1 cellular context compared by ENCODE assay signal in the genomic region with DNA sequence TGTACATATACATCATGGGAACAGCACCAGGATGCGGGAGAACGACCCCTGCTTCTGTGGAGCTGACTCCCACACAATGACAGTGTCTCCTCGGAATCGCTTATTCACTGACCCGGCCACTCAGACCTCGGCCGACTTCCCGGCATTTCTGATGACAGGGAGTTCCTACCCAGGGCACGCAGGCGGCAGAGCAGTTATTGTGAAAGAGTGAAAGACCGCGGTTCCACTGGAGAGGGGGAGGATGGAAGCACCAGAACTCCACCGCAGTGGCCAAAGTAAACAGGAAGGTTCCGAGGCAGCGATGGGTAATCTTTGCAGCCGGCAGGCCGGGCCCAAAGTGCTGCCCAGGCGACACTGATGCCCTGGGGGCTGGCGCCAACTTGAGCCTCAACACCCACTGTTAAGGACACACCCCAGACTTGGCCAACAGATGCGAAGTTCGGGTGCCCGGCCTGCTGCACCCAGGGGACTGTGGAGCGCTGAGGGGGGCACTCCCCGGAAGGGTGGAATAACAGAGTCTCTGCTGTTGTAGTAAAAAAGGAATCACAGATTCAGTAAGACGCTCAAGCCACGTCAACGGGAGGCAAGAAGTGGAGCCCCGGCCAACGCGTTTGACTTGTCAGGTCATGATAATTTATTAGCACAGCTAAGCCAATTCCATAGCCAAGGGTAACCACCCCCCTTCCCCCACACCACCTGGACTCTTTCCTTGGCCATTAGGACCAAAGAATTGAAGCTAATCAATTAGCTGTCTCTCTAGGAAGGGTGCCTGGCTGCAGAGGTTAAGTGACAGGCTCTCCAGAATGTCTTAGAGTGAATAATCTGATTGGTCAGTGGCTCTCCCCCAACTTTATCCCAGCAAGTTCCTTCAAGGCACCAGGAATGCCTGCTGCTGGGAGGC.
TF ChIP-seq lines count a peak whose summit lies in the region.

No MANE protein-coding gene starts in this region.

TF ChIP-seq in K562, 482 proteins besides CTCF, POLR2A, EP300 and RAD21 (continued from another document):
- TF ChIP-seq, protein P1, sequence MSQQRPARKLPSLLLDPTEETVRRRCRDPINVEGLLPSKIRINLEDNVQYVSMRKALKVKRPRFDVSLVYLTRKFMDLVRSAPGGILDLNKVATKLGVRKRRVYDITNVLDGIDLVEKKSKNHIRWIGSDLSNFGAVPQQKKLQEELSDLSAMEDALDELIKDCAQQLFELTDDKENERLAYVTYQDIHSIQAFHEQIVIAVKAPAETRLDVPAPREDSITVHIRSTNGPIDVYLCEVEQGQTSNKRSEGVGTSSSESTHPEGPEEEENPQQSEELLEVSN (IDR thresholded peaks at IDR 0.05; ENCODE audit: borderline replicate concordance in 1 of 2, extremely low read depth in 1 of 2, insufficient read depth in 1 of 2, insufficient read length in 1 of 2, low read depth in 1 of 2, low read length in 1 of 2, poor library complexity in 1 of 2, severe bottlenecking in 1 of 2) = peak in 1 of 2 experiments; percentile 29
- TF ChIP-seq, protein P2, sequence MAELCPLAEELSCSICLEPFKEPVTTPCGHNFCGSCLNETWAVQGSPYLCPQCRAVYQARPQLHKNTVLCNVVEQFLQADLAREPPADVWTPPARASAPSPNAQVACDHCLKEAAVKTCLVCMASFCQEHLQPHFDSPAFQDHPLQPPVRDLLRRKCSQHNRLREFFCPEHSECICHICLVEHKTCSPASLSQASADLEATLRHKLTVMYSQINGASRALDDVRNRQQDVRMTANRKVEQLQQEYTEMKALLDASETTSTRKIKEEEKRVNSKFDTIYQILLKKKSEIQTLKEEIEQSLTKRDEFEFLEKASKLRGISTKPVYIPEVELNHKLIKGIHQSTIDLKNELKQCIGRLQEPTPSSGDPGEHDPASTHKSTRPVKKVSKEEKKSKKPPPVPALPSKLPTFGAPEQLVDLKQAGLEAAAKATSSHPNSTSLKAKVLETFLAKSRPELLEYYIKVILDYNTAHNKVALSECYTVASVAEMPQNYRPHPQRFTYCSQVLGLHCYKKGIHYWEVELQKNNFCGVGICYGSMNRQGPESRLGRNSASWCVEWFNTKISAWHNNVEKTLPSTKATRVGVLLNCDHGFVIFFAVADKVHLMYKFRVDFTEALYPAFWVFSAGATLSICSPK (IDR thresholded peaks at IDR 0.05; ENCODE audit: borderline replicate concordance) = no peak
- no peak for TF ChIP-seq ATF1 (CRISPR knock-in tag; IDR thresholded peaks at IDR 0.05)
- TF ChIP-seq ATF1 (tag; IDR thresholded peaks at IDR 0.05) = peak; percentile 25; the same call in 1 of the 2 replicates
- peak in 1 of 2 experiments; percentile 27; a peak in 1 of 4 replicates for TF ChIP-seq NRF1 (conservative IDR thresholded peaks at IDR 0.05 in 1 of 2, IDR thresholded peaks at IDR 0.05 in 1 of 2)
- peak; percentile 97 for TF ChIP-seq MEIS2 (IDR thresholded peaks at IDR 0.05; ENCODE audit: partially characterized antibody)
- TF ChIP-seq ZZZ3 (IDR thresholded peaks at IDR 0.05) = no peak
- TF ChIP-seq, protein P3, sequence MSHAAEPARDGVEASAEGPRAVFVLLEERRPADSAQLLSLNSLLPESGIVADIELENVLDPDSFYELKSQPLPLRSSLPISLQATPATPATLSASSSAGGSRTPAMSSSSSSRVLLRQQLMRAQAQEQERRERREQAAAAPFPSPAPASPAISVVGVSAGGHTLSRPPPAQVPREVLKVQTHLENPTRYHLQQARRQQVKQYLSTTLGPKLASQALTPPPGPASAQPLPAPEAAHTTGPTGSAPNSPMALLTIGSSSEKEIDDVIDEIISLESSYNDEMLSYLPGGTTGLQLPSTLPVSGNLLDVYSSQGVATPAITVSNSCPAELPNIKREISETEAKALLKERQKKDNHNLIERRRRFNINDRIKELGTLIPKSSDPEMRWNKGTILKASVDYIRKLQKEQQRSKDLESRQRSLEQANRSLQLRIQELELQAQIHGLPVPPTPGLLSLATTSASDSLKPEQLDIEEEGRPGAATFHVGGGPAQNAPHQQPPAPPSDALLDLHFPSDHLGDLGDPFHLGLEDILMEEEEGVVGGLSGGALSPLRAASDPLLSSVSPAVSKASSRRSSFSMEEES (CRISPR knock-in tag; IDR thresholded peaks at IDR 0.05) = no peak
- TF ChIP-seq, protein P4, sequence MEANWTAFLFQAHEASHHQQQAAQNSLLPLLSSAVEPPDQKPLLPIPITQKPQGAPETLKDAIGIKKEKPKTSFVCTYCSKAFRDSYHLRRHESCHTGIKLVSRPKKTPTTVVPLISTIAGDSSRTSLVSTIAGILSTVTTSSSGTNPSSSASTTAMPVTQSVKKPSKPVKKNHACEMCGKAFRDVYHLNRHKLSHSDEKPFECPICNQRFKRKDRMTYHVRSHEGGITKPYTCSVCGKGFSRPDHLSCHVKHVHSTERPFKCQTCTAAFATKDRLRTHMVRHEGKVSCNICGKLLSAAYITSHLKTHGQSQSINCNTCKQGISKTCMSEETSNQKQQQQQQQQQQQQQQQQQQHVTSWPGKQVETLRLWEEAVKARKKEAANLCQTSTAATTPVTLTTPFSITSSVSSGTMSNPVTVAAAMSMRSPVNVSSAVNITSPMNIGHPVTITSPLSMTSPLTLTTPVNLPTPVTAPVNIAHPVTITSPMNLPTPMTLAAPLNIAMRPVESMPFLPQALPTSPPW (CRISPR knock-in tag; IDR thresholded peaks at IDR 0.05) = peak; percentile 76
- no peak for TF ChIP-seq RHOXF2B (CRISPR knock-in tag; conservative IDR thresholded peaks at IDR 0.05)
- no peak for TF ChIP-seq NELFE (IDR thresholded peaks at IDR 0.05; ENCODE audit: insufficient read depth, insufficient read length)
- TF ChIP-seq KDM5B (IDR thresholded peaks at IDR 0.05; ENCODE audit: insufficient replicate concordance, low read depth, low read length) = peak; percentile 26
- TF ChIP-seq FOXA3 (CRISPR knock-in tag; conservative IDR thresholded peaks at IDR 0.05 in 1 of 2, IDR thresholded peaks at IDR 0.05 in 1 of 2) = peak; percentile 75 to 81
- peak; percentile 49 for TF ChIP-seq BHLHE40 (IDR thresholded peaks at IDR 0.05; ENCODE audit: low read length)
- no peak for TF ChIP-seq CBX3 (IDR thresholded peaks at IDR 0.05; ENCODE audit: borderline replicate concordance in 1 of 2, low read length in 2 of 2)
- TF ChIP-seq, protein P5, sequence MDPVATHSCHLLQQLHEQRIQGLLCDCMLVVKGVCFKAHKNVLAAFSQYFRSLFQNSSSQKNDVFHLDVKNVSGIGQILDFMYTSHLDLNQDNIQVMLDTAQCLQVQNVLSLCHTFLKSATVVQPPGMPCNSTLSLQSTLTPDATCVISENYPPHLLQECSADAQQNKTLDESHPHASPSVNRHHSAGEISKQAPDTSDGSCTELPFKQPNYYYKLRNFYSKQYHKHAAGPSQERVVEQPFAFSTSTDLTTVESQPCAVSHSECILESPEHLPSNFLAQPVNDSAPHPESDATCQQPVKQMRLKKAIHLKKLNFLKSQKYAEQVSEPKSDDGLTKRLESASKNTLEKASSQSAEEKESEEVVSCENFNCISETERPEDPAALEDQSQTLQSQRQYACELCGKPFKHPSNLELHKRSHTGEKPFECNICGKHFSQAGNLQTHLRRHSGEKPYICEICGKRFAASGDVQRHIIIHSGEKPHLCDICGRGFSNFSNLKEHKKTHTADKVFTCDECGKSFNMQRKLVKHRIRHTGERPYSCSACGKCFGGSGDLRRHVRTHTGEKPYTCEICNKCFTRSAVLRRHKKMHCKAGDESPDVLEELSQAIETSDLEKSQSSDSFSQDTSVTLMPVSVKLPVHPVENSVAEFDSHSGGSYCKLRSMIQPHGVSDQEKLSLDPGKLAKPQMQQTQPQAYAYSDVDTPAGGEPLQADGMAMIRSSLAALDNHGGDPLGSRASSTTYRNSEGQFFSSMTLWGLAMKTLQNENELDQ (CRISPR knock-in tag; IDR thresholded peaks at IDR 0.05; ENCODE audit: borderline replicate concordance) = no peak
- TF ChIP-seq CEBPG (CRISPR knock-in tag; IDR thresholded peaks at IDR 0.05) = peak; percentile 66
- TF ChIP-seq CEBPG (tag; conservative IDR thresholded peaks at IDR 0.05 in 1 of 2, IDR thresholded peaks at IDR 0.05 in 1 of 2) = peak; percentile 80 to 84
- TF ChIP-seq, protein P6, sequence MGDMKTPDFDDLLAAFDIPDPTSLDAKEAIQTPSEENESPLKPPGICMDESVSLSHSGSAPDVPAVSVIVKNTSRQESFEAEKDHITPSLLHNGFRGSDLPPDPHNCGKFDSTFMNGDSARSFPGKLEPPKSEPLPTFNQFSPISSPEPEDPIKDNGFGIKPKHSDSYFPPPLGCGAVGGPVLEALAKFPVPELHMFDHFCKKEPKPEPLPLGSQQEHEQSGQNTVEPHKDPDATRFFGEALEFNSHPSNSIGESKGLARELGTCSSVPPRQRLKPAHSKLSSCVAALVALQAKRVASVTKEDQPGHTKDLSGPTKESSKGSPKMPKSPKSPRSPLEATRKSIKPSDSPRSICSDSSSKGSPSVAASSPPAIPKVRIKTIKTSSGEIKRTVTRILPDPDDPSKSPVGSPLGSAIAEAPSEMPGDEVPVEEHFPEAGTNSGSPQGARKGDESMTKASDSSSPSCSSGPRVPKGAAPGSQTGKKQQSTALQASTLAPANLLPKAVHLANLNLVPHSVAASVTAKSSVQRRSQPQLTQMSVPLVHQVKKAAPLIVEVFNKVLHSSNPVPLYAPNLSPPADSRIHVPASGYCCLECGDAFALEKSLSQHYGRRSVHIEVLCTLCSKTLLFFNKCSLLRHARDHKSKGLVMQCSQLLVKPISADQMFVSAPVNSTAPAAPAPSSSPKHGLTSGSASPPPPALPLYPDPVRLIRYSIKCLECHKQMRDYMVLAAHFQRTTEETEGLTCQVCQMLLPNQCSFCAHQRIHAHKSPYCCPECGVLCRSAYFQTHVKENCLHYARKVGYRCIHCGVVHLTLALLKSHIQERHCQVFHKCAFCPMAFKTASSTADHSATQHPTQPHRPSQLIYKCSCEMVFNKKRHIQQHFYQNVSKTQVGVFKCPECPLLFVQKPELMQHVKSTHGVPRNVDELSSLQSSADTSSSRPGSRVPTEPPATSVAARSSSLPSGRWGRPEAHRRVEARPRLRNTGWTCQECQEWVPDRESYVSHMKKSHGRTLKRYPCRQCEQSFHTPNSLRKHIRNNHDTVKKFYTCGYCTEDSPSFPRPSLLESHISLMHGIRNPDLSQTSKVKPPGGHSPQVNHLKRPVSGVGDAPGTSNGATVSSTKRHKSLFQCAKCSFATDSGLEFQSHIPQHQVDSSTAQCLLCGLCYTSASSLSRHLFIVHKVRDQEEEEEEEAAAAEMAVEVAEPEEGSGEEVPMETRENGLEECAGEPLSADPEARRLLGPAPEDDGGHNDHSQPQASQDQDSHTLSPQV (IDR thresholded peaks at IDR 0.05) = peak; percentile 52; the same call in 1 of the 2 replicates
- TF ChIP-seq RNF2 (IDR thresholded peaks at IDR 0.05) = peak; percentile 47; the same call in 1 of the 2 replicates
- peak; percentile 32 for TF ChIP-seq RBFOX2 (IDR thresholded peaks at IDR 0.05; ENCODE audit: low read depth, low read length)
- TF ChIP-seq, protein P7, sequence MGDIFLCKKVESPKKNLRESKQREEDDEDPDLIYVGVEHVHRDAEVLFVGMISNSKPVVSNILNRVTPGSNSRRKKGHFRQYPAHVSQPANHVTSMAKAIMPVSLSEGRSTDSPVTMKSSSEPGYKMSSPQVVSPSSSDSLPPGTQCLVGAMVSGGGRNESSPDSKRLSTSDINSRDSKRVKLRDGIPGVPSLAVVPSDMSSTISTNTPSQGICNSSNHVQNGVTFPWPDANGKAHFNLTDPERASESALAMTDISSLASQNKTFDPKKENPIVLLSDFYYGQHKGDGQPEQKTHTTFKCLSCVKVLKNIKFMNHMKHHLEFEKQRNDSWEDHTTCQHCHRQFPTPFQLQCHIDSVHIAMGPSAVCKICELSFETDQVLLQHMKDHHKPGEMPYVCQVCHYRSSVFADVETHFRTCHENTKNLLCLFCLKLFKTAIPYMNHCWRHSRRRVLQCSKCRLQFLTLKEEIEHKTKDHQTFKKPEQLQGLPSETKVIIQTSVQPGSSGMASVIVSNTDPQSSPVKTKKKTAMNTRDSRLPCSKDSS (IDR thresholded peaks at IDR 0.05; ENCODE audit: low read depth, partially characterized antibody) = no peak
